11 cellular contexts compared by ENCODE assay signal in the genomic region with DNA sequence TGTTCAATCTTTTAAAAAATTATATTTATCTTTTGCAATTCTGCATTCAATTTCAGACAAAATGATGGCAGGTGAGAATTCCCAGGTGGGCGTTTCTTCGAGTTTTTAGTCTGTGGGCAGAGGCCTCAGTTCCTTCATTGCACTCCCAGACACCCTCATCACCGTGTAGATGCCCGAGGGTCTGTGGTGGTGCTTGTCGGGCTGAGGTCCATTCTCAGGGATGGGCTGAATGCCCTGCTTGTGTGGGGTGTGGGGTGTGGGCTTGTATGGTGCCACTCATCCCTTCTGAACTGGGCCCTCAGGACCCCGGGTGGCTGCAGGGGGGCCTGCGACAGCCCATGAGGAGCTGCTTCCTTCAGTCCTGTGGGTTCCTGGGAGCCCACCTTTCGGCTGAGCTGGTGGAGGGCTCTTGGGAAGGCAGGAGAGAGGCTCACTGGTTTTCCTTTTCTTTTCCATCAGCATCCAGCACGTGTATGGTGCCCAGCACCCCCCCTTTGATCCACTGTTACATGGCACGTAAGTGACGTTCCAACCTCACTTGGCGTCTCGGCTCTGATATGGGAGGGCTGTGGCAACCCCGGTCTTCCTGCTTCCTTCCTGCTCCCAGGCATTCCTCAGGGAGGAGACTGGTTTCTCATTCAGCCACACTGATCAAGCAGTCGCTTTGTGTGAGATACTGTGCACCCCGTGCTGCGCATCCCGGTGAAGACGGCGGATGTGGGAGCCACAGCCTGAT. TPM values are rescaled to one million over a fixed set of nuclear protein-coding genes. Genes with fewer than 3 reads are reported as not detected.
DNase-seq lines count a peak whose midpoint lies in the region; ATAC-seq, FAIRE-seq and TF ChIP-seq lines count a peak whose summit lies in the region.
"Had no signal": no experiment of that assay in that cellular context is flagged by ENCODE, and none has a peak within 500 bp of the region (broad histone marks: within the 10 kb centered on the region; RNA-seq: fewer than 3 reads in every experiment).

No MANE protein-coding gene starts in this region.

- TF ChIP-seq EP300 in HepG2 (IDR thresholded peaks at IDR 0.05; ENCODE audit: low read depth in 2 of 2, low read length in 2 of 2) (no peak), HepG2 (CRISPR knock-in tag; IDR thresholded peaks at IDR 0.05; ENCODE audit: borderline replicate concordance) (no peak)

- no peak overlapping the region for H3K14ac ChIP-seq in mesenchymal stem cell (ENCODE audit: low read length in 2 of 2)

- TF ChIP-seq POLR2A in HepG2 (IDR thresholded peaks at IDR 0.05; ENCODE audit: insufficient read depth in 1 of 2, low read depth in 2 of 2, low read length in 2 of 2), result no peak

- POLR2A ChIA-PET in HepG2 (lab: Yijun Ruan, JAX) (interaction anchor here (0.8 kb wide), 1 partner anchor 30 kb away, joined by 3 read pairs; the partner anchor contains the start of gene TBC1D22A), OCI-LY7 (lab: Charles Lee) (no interaction called here)

- H3K36me3 ChIP-seq in liver (ENCODE audit: control insufficient read depth in 4 of 4, insufficient read depth in 3 of 4, low read depth in 1 of 4, low read length in 3 of 4) (peaks cover 0 to 15% (median 7%) of the 10 kb centered on the region in 4 donors), HepG2 (replicated peaks in 1 of 2; ENCODE audit: control insufficient read depth in 1 of 2, insufficient read depth in 2 of 2, low read length in 2 of 2) (peaks cover 29 to 41% of the 10 kb centered on the region in 2 experiments; a peak in 4 of 5 replicates), mesenchymal stem cell (ENCODE audit: control insufficient read depth in 1 of 2, insufficient read depth in 2 of 2, low read depth in 1 of 2, low read length in 2 of 2) (peaks cover 36 to 49% of the 10 kb centered on the region in 2 experiments), OCI-LY7 (ENCODE audit: insufficient read depth, low read length) (peaks cover 38% of the 10 kb centered on the region; the same call in 1 of the 2 replicates)

- H3K27ac ChIP-seq in liver (ENCODE audit: low read depth in 1 of 2, low read length in 2 of 2) (peak overlapping the region; percentile 19 to 67), HepG2 (ENCODE audit: extremely low read length, insufficient read depth, low read length) (no peak overlapping the region), mesenchymal stem cell (ENCODE audit: low read length, poor library complexity, severe bottlenecking) (no peak overlapping the region), OCI-LY7 (ENCODE audit: low read depth, low read length, poor library complexity, severe bottlenecking) (no peak overlapping the region)

- intact Hi-C loops in HepG2 (cut with micrococcal nuclease; ENCODE audit: unreplicated experiment) (no loop called here), OCI-LY7 (cut with micrococcal nuclease; ENCODE audit: unreplicated experiment) (loop anchor here (10.0 kb wide), 1 partner anchor 107 kb away; no protein-coding TSS in a partner anchor)

- H3K79me2 ChIP-seq in HepG2 (ENCODE audit: insufficient read depth, low read length), result peaks cover 25% of the 10 kb centered on the region
- H3K79me2 ChIP-seq in OCI-LY7 (ENCODE audit: insufficient read depth, low read depth, low read length), result peaks cover 16% of the 10 kb centered on the region

- H3K36me3 Mint-ChIP-seq in chondrocyte (ENCODE audit: low read depth), result no peaks in the 10 kb centered on the region
- H3K36me3 Mint-ChIP-seq in type B pancreatic cell, result no peaks in the 10 kb centered on the region

- H3K27me3 Mint-ChIP-seq in chondrocyte (ENCODE audit: low read depth), result no peaks in the 10 kb centered on the region
- H3K27me3 Mint-ChIP-seq in type B pancreatic cell, result no peaks in the 10 kb centered on the region

- H3K4ac ChIP-seq in mesenchymal stem cell (ENCODE audit: low read depth in 1 of 2, low read length in 2 of 2), result no peak overlapping the region

- ATAC-seq in HepG2, result no peak
- ATAC-seq: Panc1 had no signal

- no peak overlapping the region for H2BK15ac ChIP-seq in mesenchymal stem cell (ENCODE audit: low read depth, poor library complexity, severe bottlenecking)

- H3K27me3 ChIP-seq in liver (ENCODE audit: control insufficient read depth in 4 of 4, insufficient read depth in 4 of 4, low read length in 3 of 4) (no peaks in the 10 kb centered on the region), HepG2 (ENCODE audit: control insufficient read depth in 1 of 2, insufficient read depth in 2 of 2, low read length in 2 of 2) (no peaks in the 10 kb centered on the region), mesenchymal stem cell (ENCODE audit: control insufficient read depth in 1 of 2, insufficient read depth in 1 of 2, low read length in 2 of 2) (no peaks in the 10 kb centered on the region)

- H3K4me3 ChIP-seq in liver (ENCODE audit: low read depth in 1 of 3, low read length in 3 of 3) (no peak overlapping the region), HepG2 (replicated peaks in 1 of 3; ENCODE audit: insufficient read depth in 1 of 3, low read depth in 2 of 3, low read length in 3 of 3) (no peak overlapping the region), mesenchymal stem cell (ENCODE audit: insufficient read depth in 1 of 2, low read depth in 1 of 2, low read length in 2 of 2) (no peak overlapping the region), OCI-LY7 (ENCODE audit: low read depth, low read length, poor library complexity, severe bottlenecking) (no peak overlapping the region)

- no peak overlapping the region for H3K23ac ChIP-seq in mesenchymal stem cell (ENCODE audit: low read length in 2 of 2)

- H3K9ac ChIP-seq in liver (ENCODE audit: low read depth in 1 of 2, low read length in 2 of 2) (no peak overlapping the region), HepG2 (ENCODE audit: insufficient read depth, low read depth, low read length) (no peak overlapping the region), mesenchymal stem cell (ENCODE audit: low read length) (peak overlapping the region; percentile 71)

- no peak for FAIRE-seq in HepG2 (lab: Jason Lieb, UNC)

- H2BK5ac ChIP-seq in mesenchymal stem cell (ENCODE audit: low read depth, low read length, poor library complexity, severe bottlenecking), result no peak overlapping the region

- DNase-seq in HepG2 (ENCODE audit: low spot score) (no peak), chondrocyte (ENCODE audit: low spot score) (no peak), mesenchymal stem cell (no peak), RKO (ENCODE audit: low spot score) (no peak), NCI-H345 (lab: John Stamatoyannopoulos, UW) (no peak), type B pancreatic cell (ENCODE audit: extremely low spot score, unreplicated experiment) (no peak), OCI-LY7 (ENCODE audit: low spot score) (no peak)
- DNase-seq: activated gamma-delta T cell, H9 had no signal

- H3K27ac Mint-ChIP-seq in chondrocyte (ENCODE audit: unreplicated experiment), result peak overlapping the region; percentile 91
- no peak overlapping the region for H3K27ac Mint-ChIP-seq in type B pancreatic cell
- H3K27ac Mint-ChIP-seq: H9 had no signal

- H4K91ac ChIP-seq in mesenchymal stem cell (ENCODE audit: low read length), result peak overlapping the region; percentile 67

- H3K4me3 Mint-ChIP-seq in chondrocyte (ENCODE audit: unreplicated experiment) (no peak overlapping the region), type B pancreatic cell (no peak overlapping the region)
- H3K4me3 Mint-ChIP-seq: H9 had no signal

- in situ Hi-C loops in HepG2 (cut with HindIII; ENCODE audit: extremely low pct_ligation_motif_present, low pct_unique_long_range_greater_than_20kb), result no loop called here

- H3K9me3 Mint-ChIP-seq in chondrocyte (ENCODE audit: low read depth), result no peaks in the 10 kb centered on the region
- H3K9me3 Mint-ChIP-seq in type B pancreatic cell, result no peaks in the 10 kb centered on the region
- H3K9me3 Mint-ChIP-seq: H9 had no signal

- no peak overlapping the region for H3K4me2 ChIP-seq in HepG2 (ENCODE audit: low read depth, low read length)
- no peak overlapping the region for H3K4me2 ChIP-seq in mesenchymal stem cell (ENCODE audit: low read length, poor library complexity, severe bottlenecking)
- H3K4me2 ChIP-seq in OCI-LY7 (ENCODE audit: low read length), result no peak overlapping the region

- H2BK12ac ChIP-seq in mesenchymal stem cell (ENCODE audit: low read length in 2 of 2), result no peak overlapping the region

- TF ChIP-seq CTCF in liver (IDR thresholded peaks at IDR 0.05; ENCODE audit: low read depth, low read length, missing input control) (no peak), HepG2 (CRISPR knock-in tag; IDR thresholded peaks at IDR 0.05) (no peak), chondrocyte (IDR thresholded peaks at IDR 0.05) (no peak), type B pancreatic cell (conservative IDR thresholded peaks at IDR 0.05) (no peak), OCI-LY7 (conservative IDR thresholded peaks at IDR 0.05; ENCODE audit: low read length) (no peak)

- H3K4me1 ChIP-seq in liver (ENCODE audit: control insufficient read depth in 4 of 4, insufficient read depth in 4 of 4, low read length in 3 of 4) (peaks cover 0 to 3% (median 1%) of the 10 kb centered on the region in 4 donors), HepG2 (ENCODE audit: insufficient read depth, low read length) (no peaks in the 10 kb centered on the region), mesenchymal stem cell (ENCODE audit: control insufficient read depth, insufficient read depth, low read depth, low read length) (peaks cover 9% of the 10 kb centered on the region), OCI-LY7 (ENCODE audit: insufficient read depth, low read length, poor library complexity, severe bottlenecking) (peaks cover 3% of the 10 kb centered on the region)

- H3K18ac ChIP-seq in mesenchymal stem cell (ENCODE audit: low read depth in 1 of 2, low read length in 2 of 2), result no peak overlapping the region

- H2AK5ac ChIP-seq in mesenchymal stem cell (ENCODE audit: low read length, severe bottlenecking), result peak overlapping the region; percentile 26

- H3K4me1 Mint-ChIP-seq in chondrocyte (ENCODE audit: low read depth) (peaks cover 27% of the 10 kb centered on the region), type B pancreatic cell (ENCODE audit: unreplicated experiment) (no peaks in the 10 kb centered on the region)
- H3K4me1 Mint-ChIP-seq: H9 had no signal

- no peaks in the 10 kb centered on the region for H3K9me2 ChIP-seq in OCI-LY7 (ENCODE audit: insufficient read depth, low read length)

- CTCF ChIA-PET in HepG2 (lab: Yijun Ruan, JAX; ENCODE audit: low intra/inter-chr PET ratio, low total read pairs) (no interaction called here), OCI-LY7 (lab: Charles Lee; ENCODE audit: unreplicated experiment) (no interaction called here)

- TF ChIP-seq RAD21 in liver (IDR thresholded peaks at IDR 0.05) (no peak), HepG2 (CRISPR knock-in tag; IDR thresholded peaks at IDR 0.05) (no peak)

- H3K79me1 ChIP-seq in mesenchymal stem cell (replicated peaks; ENCODE audit: low read length, poor library complexity, severe bottlenecking), result peaks cover 42% of the 10 kb centered on the region

- H3K9me3 ChIP-seq in liver (ENCODE audit: control insufficient read depth in 4 of 4, low read length in 3 of 4) (no peaks in the 10 kb centered on the region), HepG2 (ENCODE audit: low read length) (no peaks in the 10 kb centered on the region), mesenchymal stem cell (ENCODE audit: control insufficient read depth, low read length) (no peaks in the 10 kb centered on the region), OCI-LY7 (ENCODE audit: low read length) (no peaks in the 10 kb centered on the region)

- no peak overlapping the region for H4K8ac ChIP-seq in mesenchymal stem cell (ENCODE audit: low read length)

- BruUV-seq in HepG2 (replicated peaks; lab: Mats Ljungman, UMichigan) (no TSS peak), OCI-LY7 (replicated peaks; lab: Mats Ljungman, UMichigan) (no TSS peak)

- 87% methylated on average over 20 of the region's 20 CpGs for WGBS in liver
- 95% methylated on average over 18 of the region's 20 CpGs for WGBS in HepG2 (ENCODE audit: low lambda C conversion rate)
- 96% methylated on average over 17 of the region's 20 CpGs for WGBS in mesenchymal stem cell

- no peak overlapping the region for H2AFZ ChIP-seq in HepG2 (ENCODE audit: low read length)
- no peak overlapping the region for H2AFZ ChIP-seq in mesenchymal stem cell (ENCODE audit: low read depth, low read length)
- no peak overlapping the region for H2AFZ ChIP-seq in OCI-LY7 (ENCODE audit: low read length)

- no peak overlapping the region for H2BK120ac ChIP-seq in mesenchymal stem cell (ENCODE audit: low read depth, low read length)

- H4K20me1 ChIP-seq in HepG2 (ENCODE audit: insufficient read depth, low read length) (no peaks in the 10 kb centered on the region), OCI-LY7 (ENCODE audit: insufficient read depth, low read length) (no peaks in the 10 kb centered on the region)

RNA-seq across cellular contexts. Expression of gene TBC1D22A, which starts 29.8 kb away (rescaled TPM):
- 10 to 100 TPM in 1 of 2 donors, 1 to 10 TPM in 1; 8.3 to 12.4 TPM for total RNA-seq in liver
- 1 to 10 TPM; 4.1 to 8.5 TPM for polyA plus RNA-seq in liver
- 17.3 and 17.6 TPM in 2 replicates for total RNA-seq in HepG2 (2016; rRNA removed; fragmentation: Illumina TruSeq; extraction: Trizol)
- total RNA-seq in HepG2 (2016; cell fraction: cytosol; rRNA removed; fragmentation: Illumina TruSeq; extraction: Trizol; ENCODE audit: low read depth), result 13.6 and 13.8 TPM in 2 replicates
- total RNA-seq in HepG2 (2016; cell fraction: insoluble cytoplasmic fraction; rRNA removed; fragmentation: Illumina TruSeq; extraction: Trizol), result 14.5 and 18.0 TPM in 2 replicates
- total RNA-seq in HepG2 (2016; cell fraction: membrane; rRNA removed; fragmentation: Illumina TruSeq; extraction: Trizol), result 15.2 and 19.7 TPM in 2 replicates
- total RNA-seq in HepG2 (2016; cell fraction: nucleus; rRNA removed; fragmentation: Illumina TruSeq; extraction: Trizol), result 11.0 and 13.2 TPM in 2 replicates
- polyA plus RNA-seq in HepG2 (2011; rRNA removed), result 17.5 and 18.0 TPM in 2 replicates
- polyA plus RNA-seq in HepG2 (2011; cell fraction: cytosol; rRNA removed), result 16.4 and 18.2 TPM in 2 replicates
- polyA plus RNA-seq in HepG2 (2011; cell fraction: nucleus; rRNA removed), result 14.2 and 18.7 TPM in 2 replicates
- polyA plus RNA-seq in HepG2 (2012), result 12.4 and 15.2 TPM in 2 replicates
- polyA plus RNA-seq in HepG2 (2016; cell fraction: cytosol; fragmentation: Illumina TruSeq; extraction: Trizol; ENCODE audit: low read depth), result 7.7 and 9.5 TPM in 2 replicates
- polyA plus RNA-seq in HepG2 (2016; cell fraction: insoluble cytoplasmic fraction; fragmentation: Illumina TruSeq; extraction: Trizol; ENCODE audit: low read depth), result 17.3 and 21.6 TPM in 2 replicates
- polyA plus RNA-seq in HepG2 (2016; cell fraction: membrane; fragmentation: Illumina TruSeq; extraction: Trizol; ENCODE audit: low read depth), result 14.3 and 16.8 TPM in 2 replicates
- polyA plus RNA-seq in HepG2 (2016; cell fraction: nucleus; fragmentation: Illumina TruSeq; extraction: Trizol; ENCODE audit: insufficient read depth, low read depth), result 13.4 and 13.5 TPM in 2 replicates
- 14.2 and 23.5 TPM in 2 replicates for polyA minus RNA-seq in HepG2 (2011; rRNA and poly(A)+ RNA removed; ENCODE audit: low replicate concordance)
- 11.9 and 12.0 TPM in 2 replicates for polyA minus RNA-seq in HepG2 (2011; cell fraction: cytosol; rRNA and poly(A)+ RNA removed)
- polyA minus RNA-seq in HepG2 (2011; cell fraction: nucleus; rRNA and poly(A)+ RNA removed), result 21.5 and 22.0 TPM in 2 replicates
- 18.9 to 21.1 TPM (median 18.9 TPM) in 3 replicates for total RNA-seq in chondrocyte
- polyA plus RNA-seq in mesenchymal stem cell (2013, experiment 1 of 2), result 16.5 TPM
- 17.1 TPM for polyA plus RNA-seq in mesenchymal stem cell (2013, experiment 2 of 2)
- total RNA-seq in type B pancreatic cell (ENCODE audit: low replicate concordance), result 16.2 and 24.6 TPM in 2 replicates
- total RNA-seq in OCI-LY7 (2014; rRNA removed; shearing (Covaris generic)), result 15.0 and 22.3 TPM in 2 replicates
- 43.2 and 43.9 TPM in 2 replicates for total RNA-seq in OCI-LY7 (2022)

RNA-seq across cellular contexts. Expression of gene CERK, which starts 54.2 kb away (rescaled TPM):
- total RNA-seq in liver, result 10 to 100 TPM in 1 of 2 donors, 1 to 10 TPM in 1; 9.6 to 24.3 TPM
- 10 to 100 TPM in 1 of 2 donors, 1 to 10 TPM in 1; 7.9 to 10.7 TPM for polyA plus RNA-seq in liver
- 40.3 and 41.8 TPM in 2 replicates for total RNA-seq in HepG2 (2016; rRNA removed; fragmentation: Illumina TruSeq; extraction: Trizol)
- total RNA-seq in HepG2 (2016; cell fraction: cytosol; rRNA removed; fragmentation: Illumina TruSeq; extraction: Trizol; ENCODE audit: low read depth), result 33.8 and 34.8 TPM in 2 replicates
- total RNA-seq in HepG2 (2016; cell fraction: insoluble cytoplasmic fraction; rRNA removed; fragmentation: Illumina TruSeq; extraction: Trizol), result 36.2 and 38.6 TPM in 2 replicates
- total RNA-seq in HepG2 (2016; cell fraction: membrane; rRNA removed; fragmentation: Illumina TruSeq; extraction: Trizol), result 63.0 and 65.4 TPM in 2 replicates
- total RNA-seq in HepG2 (2016; cell fraction: nucleus; rRNA removed; fragmentation: Illumina TruSeq; extraction: Trizol), result 26.0 and 34.7 TPM in 2 replicates
- 41.9 and 49.5 TPM in 2 replicates for polyA plus RNA-seq in HepG2 (2011; rRNA removed)
- polyA plus RNA-seq in HepG2 (2011; cell fraction: cytosol; rRNA removed), result 38.6 and 42.2 TPM in 2 replicates
- 42.7 and 45.1 TPM in 2 replicates for polyA plus RNA-seq in HepG2 (2011; cell fraction: nucleus; rRNA removed)
- polyA plus RNA-seq in HepG2 (2012), result 38.6 and 44.4 TPM in 2 replicates
- 31.4 and 34.6 TPM in 2 replicates for polyA plus RNA-seq in HepG2 (2016; cell fraction: cytosol; fragmentation: Illumina TruSeq; extraction: Trizol; ENCODE audit: low read depth)
- polyA plus RNA-seq in HepG2 (2016; cell fraction: insoluble cytoplasmic fraction; fragmentation: Illumina TruSeq; extraction: Trizol; ENCODE audit: low read depth), result 32.4 and 37.2 TPM in 2 replicates
- 47.9 and 48.5 TPM in 2 replicates for polyA plus RNA-seq in HepG2 (2016; cell fraction: membrane; fragmentation: Illumina TruSeq; extraction: Trizol; ENCODE audit: low read depth)
- 42.2 and 46.3 TPM in 2 replicates for polyA plus RNA-seq in HepG2 (2016; cell fraction: nucleus; fragmentation: Illumina TruSeq; extraction: Trizol; ENCODE audit: insufficient read depth, low read depth)
- polyA minus RNA-seq in HepG2 (2011; rRNA and poly(A)+ RNA removed; ENCODE audit: low replicate concordance), result 29.1 and 59.9 TPM in 2 replicates
- 26.6 and 33.8 TPM in 2 replicates for polyA minus RNA-seq in HepG2 (2011; cell fraction: cytosol; rRNA and poly(A)+ RNA removed)
- polyA minus RNA-seq in HepG2 (2011; cell fraction: nucleus; rRNA and poly(A)+ RNA removed), result 39.4 and 41.5 TPM in 2 replicates
- total RNA-seq in chondrocyte, result 28.8 to 31.8 TPM (median 29.2 TPM) in 3 replicates
- 29.4 TPM for polyA plus RNA-seq in mesenchymal stem cell (2013, experiment 1 of 2)
- polyA plus RNA-seq in mesenchymal stem cell (2013, experiment 2 of 2), result 29.3 TPM
- total RNA-seq in type B pancreatic cell (ENCODE audit: low replicate concordance), result 43.3 and 67.5 TPM in 2 replicates
- total RNA-seq in OCI-LY7 (2014; rRNA removed; shearing (Covaris generic)), result 47.9 and 48.1 TPM in 2 replicates
- total RNA-seq in OCI-LY7 (2022), result 34.6 and 36.6 TPM in 2 replicates

Comparison
In these comparisons a context has a peak if more than half of its experiments do, and no peak if none do; other contexts are left out.
1. H3K27ac ChIP-seq: peak in liver (2 of 2); none in HepG2 (single experiment), mesenchymal stem cell (single experiment) and OCI-LY7 (single experiment).